8 cellular contexts compared by ENCODE assay signal in genomic region chr2:222427606-222428320, GRCh38.
DNase-seq lines count a peak whose midpoint lies in the region; ATAC-seq and TF ChIP-seq lines count a peak whose summit lies in the region.

No MANE protein-coding gene starts in this region.

- H3K4me3 ChIP-seq in GM08714 (ENCODE audit: low read length) (peak overlapping the region; percentile 71; the same call in 1 of the 2 replicates), tibial artery (no peak overlapping the region)

- H3K27ac ChIP-seq in epithelial cell of prostate (peak overlapping the region; percentile 78), tibial artery (no peak overlapping the region)

- no peaks in the 10 kb centered on the region for H3K9me3 ChIP-seq in tibial artery

- H3K27me3 ChIP-seq in tibial artery, result peaks cover 0 to 31% of the 10 kb centered on the region in 2 donors

- DNase-seq in epithelial cell of prostate (ENCODE audit: low read depth, low spot score), result peak; percentile 56
- DNase-seq in HUDEP-2 (lab: John Stamatoyannopoulos, UW; ENCODE audit: unreplicated experiment in 76 of 76), result no peak
- DNase-seq in 8988T, result no peak
- DNase-seq in SKM-1 (lab: John Stamatoyannopoulos, UW; ENCODE audit: unreplicated experiment), result no peak
- DNase-seq in tibial artery, result no peak

- TF ChIP-seq CTCF in tibial artery (IDR thresholded peaks at IDR 0.05), result no peak

- peak; percentile 20 for ATAC-seq in GM19455 (IDR thresholded peaks at IDR 0.05; ENCODE audit: unreplicated experiment)
- peak; percentile 49 for ATAC-seq in HG03342 (IDR thresholded peaks at IDR 0.05; ENCODE audit: unreplicated experiment)

- no peaks in the 10 kb centered on the region for H3K36me3 ChIP-seq in tibial artery

- H3K4me1 ChIP-seq in tibial artery, result peaks cover 0 to 20% (median 13%) of the 10 kb centered on the region in 4 donors

- intact Hi-C loops in tibial artery (cut with DNase I; ENCODE audit: low total_unique reads), result no loop called here
